Comparison of ENCODE assay signal across 23 cellular contexts in genomic region chr18:68482815-68483214, GRCh38.
"Had no signal": no experiment of that assay in that cellular context is flagged by ENCODE, and none has a peak within 500 bp of the region (broad histone marks: within the 10 kb centered on the region; RNA-seq: fewer than 3 reads in every experiment).

No MANE protein-coding gene starts in this region.

- H3K27ac Mint-ChIP-seq: activated CD8-positive, alpha-beta memory T cell treated with anti-CD3 and anti-CD28 coated beads, Interleukin-2, amount 10 ng/mL, durations not matched to agents 7 days and 5 days; activated naive CD4-positive, alpha-beta T cell treated with anti-CD3 and anti-CD28 coated beads for 36 hours; activated naive CD8-positive, alpha-beta T cell treated with anti-CD3 and anti-CD28 coated beads for 36 hours; activated T-cell treated with anti-CD3 and anti-CD28 coated beads, Interleukin-2, amount 50 U/mL, for 24 hours; activated T-helper 1 cell treated with anti-CD3 and anti-CD28 coated beads, Interleukin-12 subunit alpha, Interleukin-12 subunit beta, Interleukin-2, Interleukin-4 antibody, amounts not matched to agents 30 ng/mL and 10 ng/mL and 1 ng/mL, durations not matched to agents 14 hours and 24 hours and 36 hours; dendritic cell treated with granulocyte-macrophage colony-stimulating factor and Interleukin-4, amounts not matched to agents 40 ng/mL and 50 ng/mL, for 4 days; T-helper 1 cell treated with Interleukin-12 subunit alpha and Interleukin-12 subunit beta and Interleukin-4 antibody, amounts not matched to agents 30 μg/mL and 1 μg/mL, for 36 hours; WTC11 had no signal

- H3K4me3 Mint-ChIP-seq: activated CD8-positive, alpha-beta memory T cell treated with anti-CD3 and anti-CD28 coated beads, Interleukin-2, amount 10 ng/mL, durations not matched to agents 7 days and 5 days; activated naive CD4-positive, alpha-beta T cell treated with anti-CD3 and anti-CD28 coated beads for 36 hours; activated naive CD8-positive, alpha-beta T cell treated with anti-CD3 and anti-CD28 coated beads for 36 hours; activated T-cell treated with anti-CD3 and anti-CD28 coated beads, Interleukin-2, amount 50 U/mL, for 24 hours; activated T-helper 1 cell treated with anti-CD3 and anti-CD28 coated beads, Interleukin-12 subunit alpha, Interleukin-12 subunit beta, Interleukin-2, Interleukin-4 antibody, amounts not matched to agents 30 ng/mL and 10 ng/mL and 1 ng/mL, durations not matched to agents 14 hours and 24 hours and 36 hours; dendritic cell treated with granulocyte-macrophage colony-stimulating factor and Interleukin-4, amounts not matched to agents 40 ng/mL and 50 ng/mL, for 4 days; T-helper 1 cell treated with Interleukin-12 subunit alpha and Interleukin-12 subunit beta and Interleukin-4 antibody, amounts not matched to agents 30 μg/mL and 1 μg/mL, for 36 hours; WTC11 had no signal

- H3K27me3 Mint-ChIP-seq: activated T-cell treated with anti-CD3 and anti-CD28 coated beads, Interleukin-2, amount 50 U/mL, for 24 hours; dendritic cell treated with granulocyte-macrophage colony-stimulating factor and Interleukin-4, amounts not matched to agents 40 ng/mL and 50 ng/mL, for 4 days had no signal

- H3K9me3 Mint-ChIP-seq: activated naive CD4-positive, alpha-beta T cell treated with anti-CD3 and anti-CD28 coated beads for 36 hours; activated naive CD8-positive, alpha-beta T cell treated with anti-CD3 and anti-CD28 coated beads for 36 hours; activated T-cell treated with anti-CD3 and anti-CD28 coated beads, Interleukin-2, amount 50 U/mL, for 24 hours; activated T-helper 1 cell treated with anti-CD3 and anti-CD28 coated beads, Interleukin-12 subunit alpha, Interleukin-12 subunit beta, Interleukin-2, Interleukin-4 antibody, amounts not matched to agents 30 ng/mL and 10 ng/mL and 1 ng/mL, durations not matched to agents 14 hours and 24 hours and 36 hours; dendritic cell treated with granulocyte-macrophage colony-stimulating factor and Interleukin-4, amounts not matched to agents 40 ng/mL and 50 ng/mL, for 4 days; T-helper 1 cell treated with Interleukin-12 subunit alpha and Interleukin-12 subunit beta and Interleukin-4 antibody, amounts not matched to agents 30 μg/mL and 1 μg/mL, for 36 hours had no signal

- H3K36me3 Mint-ChIP-seq: activated CD8-positive, alpha-beta memory T cell treated with anti-CD3 and anti-CD28 coated beads, Interleukin-2, amount 10 ng/mL, durations not matched to agents 7 days and 5 days; activated naive CD8-positive, alpha-beta T cell treated with anti-CD3 and anti-CD28 coated beads for 36 hours had no signal

- H3K36me3 ChIP-seq: brain microvascular endothelial cell, cardiac muscle cell, MG63 had no signal

- H3K4me1 Mint-ChIP-seq: activated CD8-positive, alpha-beta memory T cell treated with anti-CD3 and anti-CD28 coated beads, Interleukin-2, amount 10 ng/mL, durations not matched to agents 7 days and 5 days; activated naive CD8-positive, alpha-beta T cell treated with anti-CD3 and anti-CD28 coated beads for 36 hours had no signal

- ATAC-seq: activated CD8-positive, alpha-beta memory T cell treated with anti-CD3 and anti-CD28 coated beads, Interleukin-2, amount 10 ng/mL, durations not matched to agents 7 days and 5 days; PC-3; WTC11 had no signal

- H3K27me3 ChIP-seq: brain microvascular endothelial cell, cardiac muscle cell, MG63 had no signal

- H3K9me3 ChIP-seq: MG63 had no signal

- H3K4me3 ChIP-seq: cardiac muscle cell, MG63 had no signal

- DNase-seq: activated CD4-positive, alpha-beta T cell treated with anti-CD3 and anti-CD28 coated beads for 48 hours; activated CD4-positive, alpha-beta T cell treated with anti-CD3 and anti-CD28 coated beads, Interleukin-2, amount 50 U/mL, for 4 hours; activated CD4-positive, CD25-positive, alpha-beta regulatory T cell treated with anti-CD3 and anti-CD28 coated beads, Interleukin-2, amount 50 U/mL, for 72 hours; activated CD8-positive, alpha-beta memory T cell treated with anti-CD3 and anti-CD28 coated beads, Interleukin-2, amount 10 ng/mL, durations not matched to agents 7 days and 5 days; activated effector memory CD4-positive, alpha-beta T cell treated with anti-CD3 and anti-CD28 coated beads, Interleukin-2, amount 50 U/mL, for 16 hours; activated naive CD4-positive, alpha-beta T cell treated with anti-CD3 and anti-CD28 coated beads for 36 hours; activated naive CD8-positive, alpha-beta T cell treated with anti-CD3 and anti-CD28 coated beads for 36 hours; activated T-cell treated with anti-CD3 and anti-CD28 coated beads, Interleukin-2, amount 50 U/mL, for 24 hours; brain microvascular endothelial cell; MG63; NCI-H1105; NCI-H1436; NCI-H1694 treated with DMSO at 0.1 percent for 48 hours; NCI-H2029 treated with DMSO at 0.1 percent for 48 hours; NCI-H510A treated with DMSO at 0.1 percent for 48 hours; NCI-H69; PC-3; SHP77 treated with DMSO at 0.1 percent for 48 hours had no signal

- H3K27ac ChIP-seq: brain microvascular endothelial cell, cardiac muscle cell had no signal
